ENCODE assay signal across 29 cellular contexts in genomic region chr1:33294071-33295010, GRCh38. TPM values are rescaled to one million over a fixed set of nuclear protein-coding genes. Genes with fewer than 3 reads are reported as not detected.
DNase-seq lines count a peak whose midpoint lies in the region; ATAC-seq and TF ChIP-seq lines count a peak whose summit lies in the region.
"Had no signal": no experiment of that assay in that cellular context is flagged by ENCODE, and none has a peak within 500 bp of the region (broad histone marks: within the 10 kb centered on the region; RNA-seq: fewer than 3 reads in every experiment).

No MANE protein-coding gene starts in this region.

- H3K4me1 Mint-ChIP-seq in effector memory CD8-positive, alpha-beta T cell (ENCODE audit: low read depth in 2 of 2): peaks cover 15 to 19% of the 10 kb centered on the region in 2 donors
- peaks cover 22% of the 10 kb centered on the region for H3K4me1 Mint-ChIP-seq in activated CD8-positive, alpha-beta T cell treated with anti-CD3 and anti-CD28 coated beads, Interleukin-2, amount 10 ng/mL, durations not matched to agents 7 days and 5 days (ENCODE audit: low read depth)

- no peak overlapping the region for H2AFZ ChIP-seq in neuronal stem cell (ENCODE audit: low read length)

- no peak overlapping the region for H3K4me3 ChIP-seq in left ventricle myocardium inferior
- no peak overlapping the region for H3K4me3 ChIP-seq in neuronal stem cell (ENCODE audit: low read length in 2 of 2)

- H3K4me1 ChIP-seq in left ventricle myocardium inferior: peaks cover 29% of the 10 kb centered on the region
- H3K4me1 ChIP-seq in neuronal stem cell (ENCODE audit: control insufficient read depth in 2 of 2, insufficient read depth in 1 of 2, low read depth in 1 of 2, low read length in 2 of 2): no peaks in the 10 kb centered on the region

- H3K23ac ChIP-seq in neuronal stem cell (ENCODE audit: low read depth, low read length, poor library complexity): no peak overlapping the region

- no peak for ATAC-seq in effector memory CD8-positive, alpha-beta T cell (replicated peaks)
- ATAC-seq in activated CD8-positive, alpha-beta T cell treated with anti-CD3 and anti-CD28 coated beads, Interleukin-2, amount 10 ng/mL, durations not matched to agents 7 days and 5 days: no peak

- H3K36me3 ChIP-seq in left ventricle myocardium inferior (peaks cover 49% of the 10 kb centered on the region), neuronal stem cell (replicated peaks in 1 of 2; ENCODE audit: control insufficient read depth in 2 of 2, insufficient read depth in 2 of 2, low read length in 2 of 2) (peaks cover 42 to 75% of the 10 kb centered on the region in 2 donors)

- no peak overlapping the region for H4K91ac ChIP-seq in neuronal stem cell (ENCODE audit: low read depth, low read length, poor library complexity)

- peak overlapping the region; percentile 50 for H2AK5ac ChIP-seq in neuronal stem cell (ENCODE audit: low read depth, low read length)

- H3K36me3 Mint-ChIP-seq in effector memory CD8-positive, alpha-beta T cell (ENCODE audit: insufficient read depth): peaks cover 21% of the 10 kb centered on the region
- H3K36me3 Mint-ChIP-seq in activated CD8-positive, alpha-beta T cell treated with anti-CD3 and anti-CD28 coated beads, Interleukin-2, amount 10 ng/mL, durations not matched to agents 7 days and 5 days (ENCODE audit: low read depth): peaks cover 26% of the 10 kb centered on the region

- no peaks in the 10 kb centered on the region for H3K27me3 ChIP-seq in left ventricle myocardium inferior (ENCODE audit: low read depth)
- no peaks in the 10 kb centered on the region for H3K27me3 ChIP-seq in neuronal stem cell (ENCODE audit: control insufficient read depth in 3 of 3, insufficient read depth in 3 of 3, low read depth in 1 of 3, low read length in 3 of 3)

- no peaks in the 10 kb centered on the region for H3K27me3 Mint-ChIP-seq in effector memory CD8-positive, alpha-beta T cell
- no peaks in the 10 kb centered on the region for H3K27me3 Mint-ChIP-seq in activated CD8-positive, alpha-beta T cell treated with anti-CD3 and anti-CD28 coated beads, Interleukin-2, amount 10 ng/mL, durations not matched to agents 7 days and 5 days (ENCODE audit: low read depth)
- H3K27me3 Mint-ChIP-seq: activated CD8-positive, alpha-beta T cell treated with anti-CD3 and anti-CD28 coated beads for 36 hours; central memory CD8-positive, alpha-beta T cell; naive thymus-derived CD4-positive, alpha-beta T cell had no signal

- H3K18ac ChIP-seq in neuronal stem cell (ENCODE audit: low read length): no peak overlapping the region

- H3K4me2 ChIP-seq in neuronal stem cell (ENCODE audit: insufficient read depth, low read length, poor library complexity, severe bottlenecking): no peak overlapping the region
- H3K4me2 ChIP-seq: KMS-11 had no signal

- H2BK15ac ChIP-seq in neuronal stem cell (ENCODE audit: low read length): no peak overlapping the region

- no peak overlapping the region for H4K8ac ChIP-seq in neuronal stem cell (ENCODE audit: low read depth, low read length)

- DNase-seq in left ventricle myocardium inferior: no peak
- DNase-seq in cardiac septum (ENCODE audit: low spot score): no peak
- no peak for DNase-seq in effector memory CD8-positive, alpha-beta T cell
- no peak for DNase-seq in neuronal stem cell (ENCODE audit: low spot score)
- DNase-seq in EL: no peak
- no peak for DNase-seq in activated CD8-positive, alpha-beta T cell treated with anti-CD3 and anti-CD28 coated beads, Interleukin-2, amount 10 ng/mL, durations not matched to agents 7 days and 5 days
- DNase-seq in NCI-H774 (lab: John Stamatoyannopoulos, UW): no peak
- DNase-seq: activated CD8-positive, alpha-beta T cell treated with anti-CD3 and anti-CD28 coated beads for 36 hours; activated gamma-delta T cell; Calu3; DMS79 treated with DMSO at 0.1 percent for 48 hours; islet precursor cell; midbrain; naive thymus-derived CD4-positive, alpha-beta T cell; NCI-H1417 treated with DMSO at 0.1 percent for 48 hours; NCI-H2081 treated with DMSO at 0.1 percent for 48 hours; NCI-H226; NCI-H69; retina; stimulated activated CD4-positive, alpha-beta T cell treated with anti-CD3 and anti-CD28 coated beads, Interleukin-2, amount 100 ng/mL, for 48 hours had no signal

- no CpG with 5 or more reads among the region's 13 CpGs for WGBS in neuronal stem cell (ENCODE audit: extremely low coverage in 2 of 2, insufficient read length in 2 of 2, insufficient replicate concordance in 1 of 2), 2 donors

- POLR2A ChIA-PET in activated CD8-positive, alpha-beta T cell treated with anti-CD3 and anti-CD28 coated beads, Interleukin-2, amount 10 ng/mL, durations not matched to agents 7 days and 5 days (lab: Charles Lee): no interaction called here

- peaks cover 2% of the 10 kb centered on the region for H3K79me1 ChIP-seq in neuronal stem cell (ENCODE audit: low read depth, low read length)

- peak overlapping the region; percentile 17 to 66 for H3K27ac Mint-ChIP-seq in effector memory CD8-positive, alpha-beta T cell
- no peak overlapping the region for H3K27ac Mint-ChIP-seq in activated CD8-positive, alpha-beta T cell treated with anti-CD3 and anti-CD28 coated beads, Interleukin-2, amount 10 ng/mL, durations not matched to agents 7 days and 5 days
- H3K27ac Mint-ChIP-seq: activated CD8-positive, alpha-beta T cell treated with anti-CD3 and anti-CD28 coated beads for 36 hours had no signal

- H2BK120ac ChIP-seq in neuronal stem cell (ENCODE audit: low read depth, low read length): no peak overlapping the region

- no peak overlapping the region for H2BK12ac ChIP-seq in neuronal stem cell (ENCODE audit: low read length)

- H3K27ac ChIP-seq in left ventricle myocardium inferior (replicated peaks) (peak overlapping the region; percentile 53), neuronal stem cell (replicated peaks; ENCODE audit: low read length) (no peak overlapping the region)
- H3K27ac ChIP-seq: C4-2B, epithelial cell of prostate, KMS-11 had no signal

- H3K9me3 ChIP-seq in left ventricle myocardium inferior (replicated peaks): no peaks in the 10 kb centered on the region
- H3K9me3 ChIP-seq in neuronal stem cell (replicated peaks in 1 of 2; ENCODE audit: control insufficient read depth in 2 of 2, insufficient read depth in 1 of 2, low read depth in 1 of 2, low read length in 2 of 2): peaks cover 0 to 7% of the 10 kb centered on the region in 2 donors

- H3K4me3 Mint-ChIP-seq in effector memory CD8-positive, alpha-beta T cell: no peak overlapping the region
- H3K4me3 Mint-ChIP-seq in activated CD8-positive, alpha-beta T cell treated with anti-CD3 and anti-CD28 coated beads, Interleukin-2, amount 10 ng/mL, durations not matched to agents 7 days and 5 days: no peak overlapping the region
- H3K4me3 Mint-ChIP-seq: activated CD8-positive, alpha-beta T cell treated with anti-CD3 and anti-CD28 coated beads for 36 hours; central memory CD8-positive, alpha-beta T cell; naive thymus-derived CD4-positive, alpha-beta T cell had no signal

- peak overlapping the region; percentile 26 for H2BK5ac ChIP-seq in neuronal stem cell (ENCODE audit: low read length)

- H3K9me3 Mint-ChIP-seq in effector memory CD8-positive, alpha-beta T cell: no peaks in the 10 kb centered on the region
- no peaks in the 10 kb centered on the region for H3K9me3 Mint-ChIP-seq in activated CD8-positive, alpha-beta T cell treated with anti-CD3 and anti-CD28 coated beads, Interleukin-2, amount 10 ng/mL, durations not matched to agents 7 days and 5 days (ENCODE audit: insufficient read depth)
- H3K9me3 Mint-ChIP-seq: activated CD8-positive, alpha-beta T cell treated with anti-CD3 and anti-CD28 coated beads for 36 hours; central memory CD8-positive, alpha-beta T cell; naive thymus-derived CD4-positive, alpha-beta T cell had no signal

- no peak overlapping the region for H3K14ac ChIP-seq in neuronal stem cell (ENCODE audit: low read length)

- H3K9ac ChIP-seq in neuronal stem cell (ENCODE audit: low read depth, low read length, poor library complexity): no peak overlapping the region
- H3K9ac ChIP-seq: KMS-11 had no signal

- CTCF ChIA-PET in activated CD8-positive, alpha-beta T cell treated with anti-CD3 and anti-CD28 coated beads, Interleukin-2, amount 10 ng/mL, durations not matched to agents 7 days and 5 days (lab: Charles Lee): interaction anchor here (0.8 to 4.6 kb wide), 11 partner anchors 8 to 361 kb away, joined by 3 to 75 read pairs (median 6); partner anchors contain the start of gene ZSCAN20

- H3K4ac ChIP-seq in neuronal stem cell (ENCODE audit: low read length): no peak overlapping the region

- no peak for TF ChIP-seq CTCF in left ventricle myocardium inferior (IDR thresholded peaks at IDR 0.05; ENCODE audit: borderline replicate concordance)

- intact Hi-C loops in left ventricle myocardium inferior (cut with micrococcal nuclease) (loop anchor here (5.0 to 10.0 kb wide), 2 partner anchors 73 to 170 kb away; no protein-coding TSS in a partner anchor), cardiac septum (cut with DNase I) (loop anchor here (1.0 to 5.0 kb wide), 4 partner anchors 37 to 176 kb away; partner anchors contain the start of gene ZNF362)

RNA-seq across cellular contexts. Expression of gene A3GALT2, which starts 26.6 kb away (rescaled TPM):
- not detected for total RNA-seq in left ventricle myocardium inferior
- total RNA-seq in cardiac septum: not detected
- not detected for polyA plus RNA-seq in neuronal stem cell (2013, experiment 1 of 2)
- polyA plus RNA-seq in neuronal stem cell (2013, experiment 2 of 2): not detected
- total RNA-seq in activated CD8-positive, alpha-beta T cell treated with anti-CD3 and anti-CD28 coated beads, Interleukin-2, amount 10 ng/mL, durations not matched to agents 7 days and 5 days: not detected
- total RNA-seq: activated CD8-positive, alpha-beta T cell treated with anti-CD3 and anti-CD28 coated beads for 36 hours; Calu3; fibroblast of villous mesenchyme; lower leg skin; naive thymus-derived CD4-positive, alpha-beta T cell; osteoblast; T-helper 1 cell treated with Interleukin-12 subunit alpha and Interleukin-12 subunit beta and Interleukin-4 antibody, amounts not matched to agents 30 ng/mL and 1 ng/mL, for 36 hours; urinary bladder had no signal
- polyA plus RNA-seq: naive thymus-derived CD4-positive, alpha-beta T cell; urinary bladder had no signal

RNA-seq across cellular contexts. Expression of gene ZNF362, which starts 38.0 kb away (rescaled TPM):
- total RNA-seq in left ventricle myocardium inferior (32.4 TPM), cardiac septum (30.3 TPM)
- 42.6 TPM for polyA plus RNA-seq in neuronal stem cell (2013, experiment 1 of 2)
- 45.2 TPM for polyA plus RNA-seq in neuronal stem cell (2013, experiment 2 of 2)
- 10 to 100 TPM; 17.3 to 19.7 TPM for total RNA-seq in activated CD8-positive, alpha-beta T cell treated with anti-CD3 and anti-CD28 coated beads, Interleukin-2, amount 10 ng/mL, durations not matched to agents 7 days and 5 days
